1 cellular context compared by ENCODE assay signal in genomic region chrX:131057706-131058105, GRCh38.
TF ChIP-seq lines count a peak whose summit lies in the region.

No MANE protein-coding gene starts in this region.

TF ChIP-seq in GM23338, 12 proteins besides CTCF, POLR2A, EP300 and RAD21 (continued from another document):
- no peak for TF ChIP-seq ZNF462 (CRISPR knock-in tag; IDR thresholded peaks at IDR 0.05)
- TF ChIP-seq ZNF114 (CRISPR knock-in tag; IDR thresholded peaks at IDR 0.05): no peak
- TF ChIP-seq EZH2 (IDR thresholded peaks at IDR 0.05; ENCODE audit: low read depth, unreplicated experiment): no peak
- no peak for TF ChIP-seq JUNB (IDR thresholded peaks at IDR 0.05; ENCODE audit: unreplicated experiment)
- no peak for TF ChIP-seq STAT1 (IDR thresholded peaks at IDR 0.05; ENCODE audit: unreplicated experiment)
- TF ChIP-seq EZH2phosphoT487 (IDR thresholded peaks at IDR 0.05; ENCODE audit: unreplicated experiment): no peak
- no peak for TF ChIP-seq ETS1 (IDR thresholded peaks at IDR 0.05)
- no peak for TF ChIP-seq CREB1 (CRISPR knock-in tag; IDR thresholded peaks at IDR 0.05; ENCODE audit: low read depth)
